22 cellular contexts compared by ENCODE assay signal in the genomic region with DNA sequence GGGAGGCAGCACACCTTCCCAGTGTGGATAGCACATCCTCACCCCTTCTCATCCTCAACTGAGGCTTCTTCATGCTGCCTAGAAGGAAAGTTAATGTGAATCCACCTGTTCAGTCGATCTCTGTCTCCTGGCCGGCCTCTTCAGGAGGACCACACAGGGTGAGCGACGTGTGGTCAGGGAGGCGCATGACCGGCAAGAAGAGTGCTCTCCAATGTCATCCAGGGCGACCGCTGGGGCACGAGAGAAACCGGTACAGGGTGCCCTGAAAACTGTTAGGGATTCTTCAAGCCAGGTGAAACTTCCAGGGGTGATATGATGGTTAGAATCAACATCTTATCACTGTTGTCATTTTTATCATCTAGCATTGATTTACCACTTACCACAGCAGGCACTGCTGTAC. TPM values are rescaled to one million over a fixed set of nuclear protein-coding genes. Genes with fewer than 3 reads are reported as not detected.
DNase-seq lines count a peak whose midpoint lies in the region; ATAC-seq and TF ChIP-seq lines count a peak whose summit lies in the region.
"Had no signal": no experiment of that assay in that cellular context is flagged by ENCODE, and none has a peak within 500 bp of the region (broad histone marks: within the 10 kb centered on the region; RNA-seq: fewer than 3 reads in every experiment).

No MANE protein-coding gene starts in this region.

- CTCF ChIA-PET in activated CD4-positive, alpha-beta T cell treated with anti-CD3 and anti-CD28 coated beads, Interleukin-2, amount 10 ng/mL, durations not matched to agents 7 days and 5 days (lab: Charles Lee): interaction anchor here (2.2 kb wide), 1 partner anchor 14 kb away, joined by 10 read pairs; no protein-coding TSS in a partner anchor
- CTCF ChIA-PET in SK-N-SH (lab: Yijun Ruan, JAX): interaction anchor here (1.2 kb wide), 1 partner anchor 119 kb away, joined by 3 read pairs; no protein-coding TSS in a partner anchor
- CTCF ChIA-PET in HEK293T (lab: Yijun Ruan, JAX): no interaction called here

- H2AFZ ChIP-seq in neuronal stem cell (ENCODE audit: low read length): no peak overlapping the region
- H2AFZ ChIP-seq in SK-N-SH (ENCODE audit: low read depth): no peak overlapping the region
- H2AFZ ChIP-seq: GM23338 had no signal

- no CpG with 5 or more reads among the region's 10 CpGs for WGBS in neuronal stem cell (ENCODE audit: extremely low coverage in 2 of 2, insufficient read length in 2 of 2, insufficient replicate concordance in 1 of 2), 2 donors
- WGBS in SK-N-SH (ENCODE audit: low lambda C conversion rate): 67% methylated on average over 6 of the region's 10 CpGs

- no peak overlapping the region for H2BK120ac ChIP-seq in neuronal stem cell (ENCODE audit: low read depth, low read length)

- peak overlapping the region; percentile 3 for H3K23ac ChIP-seq in neuronal stem cell (ENCODE audit: low read depth, low read length, poor library complexity)

- H2BK12ac ChIP-seq in neuronal stem cell (ENCODE audit: low read length): no peak overlapping the region

- no peak overlapping the region for H3K4me3 Mint-ChIP-seq in activated CD4-positive, alpha-beta T cell treated with anti-CD3 and anti-CD28 coated beads, Interleukin-2, amount 10 ng/mL, durations not matched to agents 7 days and 5 days
- H3K4me3 Mint-ChIP-seq in activated CD4-positive, alpha-beta T cell treated with anti-CD3 and anti-CD28 coated beads, Interleukin-2, amount 10 ng/mL, durations not matched to agents 24 days and 14 days: no peak overlapping the region
- no peak overlapping the region for H3K4me3 Mint-ChIP-seq in T-helper 17 cell
- H3K4me3 Mint-ChIP-seq: B cell; CD4-positive, CD25-positive, alpha-beta regulatory T cell; CD8-positive, alpha-beta T cell; GM23338; H9; HFFc6 had no signal

- H3K4me1 ChIP-seq in neuronal stem cell (ENCODE audit: control insufficient read depth in 2 of 2, insufficient read depth in 1 of 2, low read depth in 1 of 2, low read length in 2 of 2) (peaks cover 0 to 2% of the 10 kb centered on the region in 2 donors), SK-N-SH (ENCODE audit: control insufficient read depth in 1 of 2, insufficient read depth in 2 of 2, low read depth in 1 of 2, low read length in 1 of 2) (no peaks in the 10 kb centered on the region)
- H3K4me1 ChIP-seq: Caco-2 had no signal

- no peaks in the 10 kb centered on the region for H3F3A ChIP-seq in SK-N-SH (replicated peaks; ENCODE audit: insufficient read depth)

- H3K27ac Mint-ChIP-seq in activated CD4-positive, alpha-beta T cell treated with anti-CD3 and anti-CD28 coated beads, Interleukin-2, amount 10 ng/mL, durations not matched to agents 7 days and 5 days: peak overlapping the region; percentile 41
- H3K27ac Mint-ChIP-seq in activated CD4-positive, alpha-beta T cell treated with anti-CD3 and anti-CD28 coated beads, Interleukin-2, amount 10 ng/mL, durations not matched to agents 24 days and 14 days: no peak overlapping the region
- peak overlapping the region; percentile 41 for H3K27ac Mint-ChIP-seq in T-helper 17 cell
- H3K27ac Mint-ChIP-seq: B cell; CD8-positive, alpha-beta T cell; GM23338; HFFc6 had no signal

- intact Hi-C loops in activated CD4-positive, alpha-beta T cell treated with anti-CD3 and anti-CD28 coated beads, Interleukin-2, amount 10 ng/mL, durations not matched to agents 24 days and 14 days (cut with micrococcal nuclease): no loop called here

- no peaks in the 10 kb centered on the region for H3K9me3 ChIP-seq in T-helper 17 cell (ENCODE audit: control insufficient read depth, low read length, poor library complexity, severe bottlenecking)
- H3K9me3 ChIP-seq in neuronal stem cell (replicated peaks in 1 of 2; ENCODE audit: control insufficient read depth in 2 of 2, insufficient read depth in 1 of 2, low read depth in 1 of 2, low read length in 2 of 2): no peaks in the 10 kb centered on the region
- no peaks in the 10 kb centered on the region for H3K9me3 ChIP-seq in SK-N-SH
- H3K9me3 ChIP-seq: BLaER1, Caco-2 had no signal

- H3K36me3 ChIP-seq in neuronal stem cell (replicated peaks in 1 of 2; ENCODE audit: control insufficient read depth in 2 of 2, insufficient read depth in 2 of 2, low read length in 2 of 2) (peaks cover 3 to 20% of the 10 kb centered on the region in 2 donors), SK-N-SH (replicated peaks in 1 of 2; ENCODE audit: control insufficient read depth in 1 of 2, insufficient read depth in 2 of 2, low read length in 1 of 2) (no peaks in the 10 kb centered on the region)
- H3K36me3 ChIP-seq: BLaER1 had no signal

- no peak overlapping the region for H3K14ac ChIP-seq in neuronal stem cell (ENCODE audit: low read length)

- H2BK15ac ChIP-seq in neuronal stem cell (ENCODE audit: low read length): no peak overlapping the region

- no peak overlapping the region for H3K18ac ChIP-seq in neuronal stem cell (ENCODE audit: low read length)

- POLR2A ChIA-PET in activated CD4-positive, alpha-beta T cell treated with anti-CD3 and anti-CD28 coated beads, Interleukin-2, amount 10 ng/mL, durations not matched to agents 7 days and 5 days (lab: Charles Lee): no interaction called here
- POLR2A ChIA-PET in SK-N-SH (lab: Yijun Ruan, JAX) (interaction anchor here (1.0 kb wide), 1 partner anchor 9 kb away, joined by 3 read pairs; no protein-coding TSS in a partner anchor), HEK293T (lab: Yijun Ruan, JAX) (interaction anchor here (0.6 kb wide), 1 partner anchor 157 kb away, joined by 3 read pairs; no protein-coding TSS in a partner anchor)

- H2BK5ac ChIP-seq in neuronal stem cell (ENCODE audit: low read length): no peak overlapping the region

- ATAC-seq in T-helper 17 cell: no peak
- ATAC-seq: CD8-positive, alpha-beta T cell; GM23338; HCT116 had no signal

- no peaks in the 10 kb centered on the region for H3K79me1 ChIP-seq in neuronal stem cell (ENCODE audit: low read depth, low read length)

- H3K27ac ChIP-seq in neuronal stem cell (replicated peaks; ENCODE audit: low read length) (no peak overlapping the region), SK-N-SH (ENCODE audit: low read depth in 2 of 2, low read length in 1 of 2) (no peak overlapping the region)
- H3K27ac ChIP-seq: 22Rv1, BLaER1, C4-2B had no signal

- no peaks in the 10 kb centered on the region for H3K27me3 ChIP-seq in neuronal stem cell (ENCODE audit: control insufficient read depth in 3 of 3, insufficient read depth in 3 of 3, low read depth in 1 of 3, low read length in 3 of 3)
- no peaks in the 10 kb centered on the region for H3K27me3 ChIP-seq in SK-N-SH (ENCODE audit: insufficient read depth)
- H3K27me3 ChIP-seq: BLaER1 had no signal

- H3K9me2 ChIP-seq in SK-N-SH: no peaks in the 10 kb centered on the region

- H3K4me2 ChIP-seq in neuronal stem cell (ENCODE audit: insufficient read depth, low read length, poor library complexity, severe bottlenecking) (no peak overlapping the region), SK-N-SH (no peak overlapping the region)
- H3K4me2 ChIP-seq: GM23338 had no signal

- TF ChIP-seq CTCF in SK-N-SH (IDR thresholded peaks at IDR 0.05): no peak

- peaks cover 45% of the 10 kb centered on the region for H3K36me3 Mint-ChIP-seq in activated CD4-positive, alpha-beta T cell treated with anti-CD3 and anti-CD28 coated beads, Interleukin-2, amount 10 ng/mL, durations not matched to agents 7 days and 5 days (ENCODE audit: low read depth)
- H3K36me3 Mint-ChIP-seq in activated CD4-positive, alpha-beta T cell treated with anti-CD3 and anti-CD28 coated beads, Interleukin-2, amount 10 ng/mL, durations not matched to agents 24 days and 14 days (ENCODE audit: low read depth): peaks cover 59% of the 10 kb centered on the region
- H3K36me3 Mint-ChIP-seq in T-helper 17 cell (ENCODE audit: low read depth): peaks cover 8% of the 10 kb centered on the region

- H4K91ac ChIP-seq in neuronal stem cell (ENCODE audit: low read depth, low read length, poor library complexity): no peak overlapping the region

- H3K9ac ChIP-seq in neuronal stem cell (ENCODE audit: low read depth, low read length, poor library complexity) (peak overlapping the region; percentile 25), SK-N-SH (no peak overlapping the region)
- H3K9ac ChIP-seq: BLaER1 had no signal

- no peak overlapping the region for H3K4ac ChIP-seq in neuronal stem cell (ENCODE audit: low read length)

- no peak overlapping the region for H4K8ac ChIP-seq in neuronal stem cell (ENCODE audit: low read depth, low read length)

- no peaks in the 10 kb centered on the region for H4K20me1 ChIP-seq in SK-N-SH (ENCODE audit: insufficient read depth)
- H4K20me1 ChIP-seq: BLaER1 had no signal

- no peaks in the 10 kb centered on the region for H3K79me2 ChIP-seq in SK-N-SH (ENCODE audit: insufficient read depth)

- no peak for DNase-seq in activated CD4-positive, alpha-beta T cell treated with anti-CD3 and anti-CD28 coated beads, Interleukin-2, amount 10 ng/mL, durations not matched to agents 7 days and 5 days
- DNase-seq in activated CD4-positive, alpha-beta T cell treated with anti-CD3 and anti-CD28 coated beads, Interleukin-2, amount 10 ng/mL, durations not matched to agents 24 days and 14 days: no peak
- no peak for DNase-seq in T-helper 17 cell
- DNase-seq in neuronal stem cell (ENCODE audit: low spot score): no peak
- no peak for DNase-seq in GM19238 (ENCODE audit: insufficient read length, low spot score)
- DNase-seq in SK-N-SH: no peak
- no peak for DNase-seq in HEK293T (ENCODE audit: extremely low spot score)
- DNase-seq in NCI-H1436 (lab: John Stamatoyannopoulos, UW): no peak
- DNase-seq: Caco-2; CD4-positive, CD25-positive, alpha-beta regulatory T cell; CD8-positive, alpha-beta T cell; DMS153; GF-D8; H9; HFFc6 had no signal

- no peak overlapping the region for H2AK5ac ChIP-seq in neuronal stem cell (ENCODE audit: low read depth, low read length)

- peaks cover 4% of the 10 kb centered on the region for H3K4me1 Mint-ChIP-seq in activated CD4-positive, alpha-beta T cell treated with anti-CD3 and anti-CD28 coated beads, Interleukin-2, amount 10 ng/mL, durations not matched to agents 7 days and 5 days
- peaks cover 2% of the 10 kb centered on the region for H3K4me1 Mint-ChIP-seq in activated CD4-positive, alpha-beta T cell treated with anti-CD3 and anti-CD28 coated beads, Interleukin-2, amount 10 ng/mL, durations not matched to agents 24 days and 14 days
- peaks cover 10% of the 10 kb centered on the region for H3K4me1 Mint-ChIP-seq in T-helper 17 cell

- no peaks in the 10 kb centered on the region for H3K9me3 Mint-ChIP-seq in activated CD4-positive, alpha-beta T cell treated with anti-CD3 and anti-CD28 coated beads, Interleukin-2, amount 10 ng/mL, durations not matched to agents 7 days and 5 days
- H3K9me3 Mint-ChIP-seq in activated CD4-positive, alpha-beta T cell treated with anti-CD3 and anti-CD28 coated beads, Interleukin-2, amount 10 ng/mL, durations not matched to agents 24 days and 14 days: no peaks in the 10 kb centered on the region
- H3K9me3 Mint-ChIP-seq: CD8-positive, alpha-beta T cell; GM23338; H9; HFFc6 had no signal

- TF ChIP-seq RAD21 in SK-N-SH (IDR thresholded peaks at IDR 0.05; ENCODE audit: low read length): no peak

- no peak overlapping the region for H3K4me3 ChIP-seq in neuronal stem cell (ENCODE audit: low read length in 2 of 2)
- no peak overlapping the region for H3K4me3 ChIP-seq in SK-N-SH (ENCODE audit: low read depth in 2 of 2, low read length in 1 of 2)
- H3K4me3 ChIP-seq: BLaER1, GM23338 had no signal

- H3K27me3 Mint-ChIP-seq in activated CD4-positive, alpha-beta T cell treated with anti-CD3 and anti-CD28 coated beads, Interleukin-2, amount 10 ng/mL, durations not matched to agents 7 days and 5 days: no peaks in the 10 kb centered on the region
- no peaks in the 10 kb centered on the region for H3K27me3 Mint-ChIP-seq in activated CD4-positive, alpha-beta T cell treated with anti-CD3 and anti-CD28 coated beads, Interleukin-2, amount 10 ng/mL, durations not matched to agents 24 days and 14 days
- no peaks in the 10 kb centered on the region for H3K27me3 Mint-ChIP-seq in T-helper 17 cell
- H3K27me3 Mint-ChIP-seq: CD4-positive, CD25-positive, alpha-beta regulatory T cell had no signal

- TF ChIP-seq EP300 in SK-N-SH (IDR thresholded peaks at IDR 0.05; ENCODE audit: borderline replicate concordance in 1 of 2, low read depth in 1 of 2, low read length in 1 of 2): no peak

RNA-seq across cellular contexts. Expression of gene IGSF9B, which starts 43.0 kb away (rescaled TPM):
- 100 to 1,000 TPM; 130 to 142 TPM for total RNA-seq in activated CD4-positive, alpha-beta T cell treated with anti-CD3 and anti-CD28 coated beads, Interleukin-2, amount 10 ng/mL, durations not matched to agents 7 days and 5 days
- 90.5 and 91.8 TPM in 2 replicates for total RNA-seq in activated CD4-positive, alpha-beta T cell treated with anti-CD3 and anti-CD28 coated beads, Interleukin-2, amount 10 ng/mL, durations not matched to agents 24 days and 14 days
- total RNA-seq in T-helper 17 cell: 10 to 100 TPM; 43.8 to 52.9 TPM
- polyA plus RNA-seq in neuronal stem cell (2013, experiment 1 of 2): 3.9 TPM
- polyA plus RNA-seq in neuronal stem cell (2013, experiment 2 of 2): 3.8 TPM
- 0.41 and 0.96 TPM in 2 replicates for polyA plus RNA-seq in SK-N-SH (2012; rRNA removed)
- polyA plus RNA-seq in SK-N-SH (2012; cell fraction: cytosol; rRNA removed): 0.45 and 0.75 TPM in 2 replicates
- 2.4 and 4.2 TPM in 2 replicates for polyA plus RNA-seq in SK-N-SH (2012; cell fraction: nucleus; rRNA removed)
- total RNA-seq: HFFc6 had no signal
- polyA plus RNA-seq: AG04450 had no signal
